19 cellular contexts compared by ENCODE assay signal in genomic region chr9:37948417-37948980, GRCh38.
"Had no signal": no experiment of that assay in that cellular context is flagged by ENCODE, and none has a peak within 500 bp of the region (broad histone marks: within the 10 kb centered on the region; RNA-seq: fewer than 3 reads in every experiment).

No MANE protein-coding gene starts in this region.

- H3K9me3 ChIP-seq: gastroesophageal sphincter, heart left ventricle, suprapubic skin, transverse colon, vagina had no signal

- H3K4me2 ChIP-seq: neural progenitor cell had no signal

- H3K9ac ChIP-seq: neural progenitor cell had no signal

- H3K27me3 ChIP-seq: dorsolateral prefrontal cortex, gastroesophageal sphincter, heart left ventricle, neural progenitor cell, suprapubic skin, transverse colon, vagina had no signal

- DNase-seq: activated CD4-positive, alpha-beta memory T cell treated with anti-CD3 and anti-CD28 coated beads, Interleukin-2, amount 10 ng/mL, durations not matched to agents 7 days and 5 days; activated CD4-positive, alpha-beta T cell treated with anti-CD3 and anti-CD28 coated beads, Interleukin-2, amount 10 ng/mL, durations not matched to agents 24 days and 14 days; activated effector memory CD4-positive, alpha-beta T cell treated with Interleukin-2 at 50 U/mL for 16 hours; activated naive CD4-positive, alpha-beta T cell treated with anti-CD3 and anti-CD28 coated beads for 36 hours; activated T-cell treated with anti-CD3 and anti-CD28 coated beads, Interleukin-2, amount 50 U/mL, for 72 hours; central memory CD4-positive, alpha-beta T cell; dorsolateral prefrontal cortex; islet precursor cell; retina; stimulated activated CD4-positive, alpha-beta T cell treated with anti-CD3 and anti-CD28 coated beads, Interleukin-4, amount 100 ng/mL, for 4 hours; stimulated activated naive CD8-positive, alpha-beta T cell treated with anti-CD3 and anti-CD28 coated beads, Interleukin-15, amount 100 ng/mL, for 72 hours; transverse colon had no signal

- ATAC-seq: activated T-cell treated with anti-CD3 and anti-CD28 coated beads, Interleukin-2, amount 50 U/mL, for 72 hours; gastroesophageal sphincter; heart left ventricle; naive thymus-derived CD8-positive, alpha-beta T cell; stimulated activated naive CD8-positive, alpha-beta T cell treated with anti-CD3 and anti-CD28 coated beads, Interleukin-15, amount 100 ng/mL, for 72 hours had no signal

- H2AFZ ChIP-seq: neural progenitor cell had no signal

- H3K27ac ChIP-seq: gastroesophageal sphincter, heart left ventricle, neural progenitor cell, suprapubic skin, transverse colon, vagina had no signal

- H3K4me3 ChIP-seq: dorsolateral prefrontal cortex, gastroesophageal sphincter, heart left ventricle, lung, neural progenitor cell, suprapubic skin, transverse colon, vagina had no signal

- H3K36me3 ChIP-seq: neural progenitor cell, vagina had no signal
